24 cellular contexts compared by ENCODE assay signal in genomic region chr11:86695391-86695790, GRCh38. TPM values are rescaled to one million over a fixed set of nuclear protein-coding genes. Genes with fewer than 3 reads are reported as not detected.
DNase-seq lines count a peak whose midpoint lies in the region; ATAC-seq, FAIRE-seq and TF ChIP-seq lines count a peak whose summit lies in the region.
"Had no signal": no experiment of that assay in that cellular context is flagged by ENCODE, and none has a peak within 500 bp of the region (broad histone marks: within the 10 kb centered on the region; RNA-seq: fewer than 3 reads in every experiment).

No MANE protein-coding gene starts in this region.

- CTCF ChIA-PET in A549 (lab: Yijun Ruan, JAX): interaction anchor here (1.4 to 6.2 kb wide), 6 partner anchors 8 to 104 kb away, joined by 3 to 40 read pairs (median 7); no protein-coding TSS in a partner anchor
- CTCF ChIA-PET in Panc1 (lab: Charles Lee): no interaction called here

- H3K27ac Mint-ChIP-seq in stimulated activated effector memory CD8-positive, alpha-beta T cell treated with anti-CD3 and anti-CD28 coated beads, Interleukin-12 subunit alpha, Interleukin-12 subunit beta, amount 100 ng/mL, for 72 hours: no peak overlapping the region
- H3K27ac Mint-ChIP-seq: activated naive CD4-positive, alpha-beta T cell treated with anti-CD3 and anti-CD28 coated beads, Interleukin-2, amount 50 U/mL, for 24 hours; activated T-cell treated with anti-CD3 and anti-CD28 coated beads, Interleukin-2, amount 50 U/mL, for 24 hours; brain had no signal

- TF ChIP-seq EP300 in A549 (IDR thresholded peaks at IDR 0.05): no peak
- TF ChIP-seq EP300 in esophagus muscularis mucosa (IDR thresholded peaks at IDR 0.05): no peak

- no peak for TF ChIP-seq RAD21 in A549 (conservative IDR thresholded peaks at IDR 0.05 in 1 of 2, IDR thresholded peaks at IDR 0.05 in 1 of 2)

- no peak overlapping the region for H3K4me3 Mint-ChIP-seq in stimulated activated effector memory CD8-positive, alpha-beta T cell treated with anti-CD3 and anti-CD28 coated beads, Interleukin-12 subunit alpha, Interleukin-12 subunit beta, amount 100 ng/mL, for 72 hours
- H3K4me3 Mint-ChIP-seq: activated naive CD4-positive, alpha-beta T cell treated with anti-CD3 and anti-CD28 coated beads, Interleukin-2, amount 50 U/mL, for 24 hours; activated T-cell treated with anti-CD3 and anti-CD28 coated beads, Interleukin-2, amount 50 U/mL, for 24 hours; brain had no signal

- DNase-seq in A549 (ENCODE audit: low read depth in 1 of 2, low spot score in 1 of 2): no peak
- DNase-seq in Panc1 (ENCODE audit: low read depth, low spot score): no peak
- no peak for DNase-seq in esophagus muscularis mucosa (ENCODE audit: extremely low spot score)
- no peak for DNase-seq in omental fat pad (ENCODE audit: low spot score)
- no peak for DNase-seq in G401 (ENCODE audit: low spot score)
- no peak for DNase-seq in dermis blood vessel endothelial cell
- DNase-seq in T-helper 2 cell: no peak
- DNase-seq in stimulated activated effector memory CD8-positive, alpha-beta T cell treated with anti-CD3 and anti-CD28 coated beads, Interleukin-12 subunit alpha, Interleukin-12 subunit beta, amount 100 ng/mL, for 72 hours (ENCODE audit: low spot score in 2 of 2): no peak
- DNase-seq: activated T-cell treated with anti-CD3 and anti-CD28 coated beads, Interleukin-2, amount 50 U/mL, for 24 hours; dorsolateral prefrontal cortex; midbrain; NCI-H82; right cardiac atrium; stimulated activated CD4-positive, alpha-beta T cell treated with anti-CD3 and anti-CD28 coated beads, Interleukin-4, amount 100 ng/mL, for 4 hours; stimulated activated CD8-positive, alpha-beta memory T cell treated with anti-CD3 and anti-CD28 coated beads, Interleukin-4, amount 100 ng/mL, for 48 hours; testis had no signal

- H3K36me3 Mint-ChIP-seq in stimulated activated effector memory CD8-positive, alpha-beta T cell treated with anti-CD3 and anti-CD28 coated beads, Interleukin-12 subunit alpha, Interleukin-12 subunit beta, amount 100 ng/mL, for 72 hours: no peaks in the 10 kb centered on the region
- H3K36me3 Mint-ChIP-seq: activated naive CD4-positive, alpha-beta T cell treated with anti-CD3 and anti-CD28 coated beads, Interleukin-2, amount 50 U/mL, for 24 hours; brain had no signal

- H3K4me1 Mint-ChIP-seq in stimulated activated effector memory CD8-positive, alpha-beta T cell treated with anti-CD3 and anti-CD28 coated beads, Interleukin-12 subunit alpha, Interleukin-12 subunit beta, amount 100 ng/mL, for 72 hours: no peaks in the 10 kb centered on the region
- H3K4me1 Mint-ChIP-seq: activated naive CD4-positive, alpha-beta T cell treated with anti-CD3 and anti-CD28 coated beads, Interleukin-2, amount 50 U/mL, for 24 hours; brain had no signal

- ATAC-seq in A549 (peak; percentile 8 to 65; a peak in 4 of 6 replicates), Panc1 (peak; percentile 45), omental fat pad (ENCODE audit: low FRiP score) (peak; percentile 3)
- no peak for ATAC-seq in stimulated activated effector memory CD8-positive, alpha-beta T cell treated with anti-CD3 and anti-CD28 coated beads, Interleukin-12 subunit alpha, Interleukin-12 subunit beta, amount 100 ng/mL, for 72 hours

- intact Hi-C loops in Panc1 (cut with micrococcal nuclease; ENCODE audit: unreplicated experiment) (no loop called here), esophagus muscularis mucosa (cut with DNase I) (loop anchor here (5.0 kb wide), 1 partner anchor 47 kb away; no protein-coding TSS in a partner anchor)

- H3K27me3 ChIP-seq in Panc1 (ENCODE audit: control insufficient read depth, insufficient read depth, low read length): no peaks in the 10 kb centered on the region
- H3K27me3 ChIP-seq in esophagus muscularis mucosa: no peaks in the 10 kb centered on the region
- H3K27me3 ChIP-seq: dorsolateral prefrontal cortex, hepatocyte, neutrophil, testis had no signal

- peak overlapping the region; percentile 51 to 81; a peak in 5 of 6 replicates for H3K27ac ChIP-seq in A549
- H3K27ac ChIP-seq in Panc1 (ENCODE audit: low read length): peak overlapping the region; percentile 54
- peak overlapping the region; percentile 37 to 77 (median 68) for H3K27ac ChIP-seq in esophagus muscularis mucosa (replicated peaks in 1 of 4)
- H3K27ac ChIP-seq: 22Rv1, C4-2B, hepatocyte, HL-60, KMS-11, neutrophil had no signal

- H3K36me3 ChIP-seq in Panc1 (ENCODE audit: control insufficient read depth, insufficient read depth, low read length) (no peaks in the 10 kb centered on the region), esophagus muscularis mucosa (no peaks in the 10 kb centered on the region)
- H3K36me3 ChIP-seq: neutrophil had no signal

- POLR2A ChIA-PET in A549 (lab: Yijun Ruan, JAX) (interaction anchor here (0.7 to 1.9 kb wide), 5 partner anchors 23 to 211 kb away, joined by 3 to 6 read pairs (median 4); partner anchors contain the start of genes ME3 and PRSS23), Panc1 (lab: Charles Lee) (interaction anchor here (1.2 kb wide), 1 partner anchor 16 kb away, joined by 4 read pairs; no protein-coding TSS in a partner anchor)

- H3K9me3 Mint-ChIP-seq in stimulated activated effector memory CD8-positive, alpha-beta T cell treated with anti-CD3 and anti-CD28 coated beads, Interleukin-12 subunit alpha, Interleukin-12 subunit beta, amount 100 ng/mL, for 72 hours: no peaks in the 10 kb centered on the region
- H3K9me3 Mint-ChIP-seq: activated naive CD4-positive, alpha-beta T cell treated with anti-CD3 and anti-CD28 coated beads, Interleukin-2, amount 50 U/mL, for 24 hours; activated T-cell treated with anti-CD3 and anti-CD28 coated beads, Interleukin-2, amount 50 U/mL, for 24 hours had no signal

- H3K4me1 ChIP-seq in A549 (peaks cover 52% of the 10 kb centered on the region), Panc1 (ENCODE audit: control insufficient read depth, insufficient read depth, low read length) (peaks cover 45% of the 10 kb centered on the region), esophagus muscularis mucosa (peaks cover 15 to 53% (median 43%) of the 10 kb centered on the region in 4 donors)

- no peaks in the 10 kb centered on the region for H3K9me3 ChIP-seq in A549
- H3K9me3 ChIP-seq in Panc1 (ENCODE audit: control insufficient read depth, insufficient read depth, low read depth, low read length): no peaks in the 10 kb centered on the region; the same call in 1 of the 2 replicates
- H3K9me3 ChIP-seq in esophagus muscularis mucosa: no peaks in the 10 kb centered on the region
- H3K9me3 ChIP-seq: neutrophil, testis had no signal

- no peak for TF ChIP-seq CTCF in A549 (IDR thresholded peaks at IDR 0.05)
- TF ChIP-seq CTCF in Panc1 (IDR thresholded peaks at IDR 0.05): no peak
- TF ChIP-seq CTCF in esophagus muscularis mucosa (IDR thresholded peaks at IDR 0.05): no peak
- no peak for TF ChIP-seq CTCF in omental fat pad (IDR thresholded peaks at IDR 0.05)

- in situ Hi-C loops in Panc1 (cut with HindIII; ENCODE audit: low pct_unique_long_range_greater_than_20kb, low sequenced_read_pairs) (no loop called here), G401 (cut with HindIII; ENCODE audit: low sequenced_read_pairs) (no loop called here)

- peak overlapping the region; percentile 57 for H3K4me2 ChIP-seq in A549
- H3K4me2 ChIP-seq: hepatocyte, KMS-11 had no signal

- H3K4me3 ChIP-seq in A549: no peak overlapping the region
- H3K4me3 ChIP-seq in Panc1 (ENCODE audit: low read depth in 2 of 2, low read length in 2 of 2): no peak overlapping the region
- no peak overlapping the region for H3K4me3 ChIP-seq in esophagus muscularis mucosa
- H3K4me3 ChIP-seq: dorsolateral prefrontal cortex, hepatocyte, testis had no signal

- no TSS peak for BruUV-seq in Panc1 (replicated peaks; lab: Mats Ljungman, UMichigan)

- TF ChIP-seq POLR2A in A549 (IDR thresholded peaks at IDR 0.05; ENCODE audit: low read length) (no peak), esophagus muscularis mucosa (IDR thresholded peaks at IDR 0.05; ENCODE audit: low read depth) (no peak)

- FAIRE-seq in A549 (lab: Jason Lieb, UNC): no peak

TF ChIP-seq in A549, 52 proteins besides CTCF, POLR2A, EP300 and RAD21 (continues in another document):
- TF ChIP-seq ATOH8 (CRISPR knock-in tag; IDR thresholded peaks at IDR 0.05; ENCODE audit: low read depth) (no peak), ZNF302 (CRISPR knock-in tag; IDR thresholded peaks at IDR 0.05) (no peak), HMGXB4 (CRISPR knock-in tag; IDR thresholded peaks at IDR 0.05; ENCODE audit: borderline replicate concordance) (no peak), FOXS1 (CRISPR knock-in tag; IDR thresholded peaks at IDR 0.05) (no peak)

RNA-seq across cellular contexts. Expression of gene ME3, which starts 23.0 kb away (rescaled TPM):
- polyA plus RNA-seq in A549 (2011; rRNA removed) (21.4 and 22.3 TPM in 2 replicates), A549 (2017; fragmentation: RNase III; extraction: RNeasy Plus Mini Kit Qiagen cat#74134 plus additional on column Dnase treatment) (19.7 to 23.5 TPM (median 20.1 TPM) in 3 replicates)
- 28.5 and 35.1 TPM in 2 replicates for polyA plus RNA-seq in A549 (2012; cell fraction: cytosol; rRNA removed)
- 90.0 and 116 TPM in 2 replicates for polyA plus RNA-seq in A549 (2012; cell fraction: nucleus; rRNA removed)
- polyA minus RNA-seq in A549 (2011; rRNA and poly(A)+ RNA removed): 74.2 and 74.4 TPM in 2 replicates
- total RNA-seq in Panc1 (2021; ENCODE audit: unreplicated experiment) (35.3 TPM), esophagus muscularis mucosa (10 to 100 TPM; 20.4 to 50.1 (median 26.2) TPM), omental fat pad (10 to 100 TPM; 28.4 to 93.0 (median 80.1) TPM), dermis blood vessel endothelial cell (25.5 and 37.1 TPM in 2 replicates)
- polyA plus RNA-seq in Panc1 (2012; ENCODE audit: insufficient read length): 31.8 TPM
- 28.7 and 35.1 TPM in 2 replicates for total RNA-seq in G401 (2014; rRNA removed; shearing (Covaris generic))
